1 cellular context compared by ENCODE assay signal in the genomic region with DNA sequence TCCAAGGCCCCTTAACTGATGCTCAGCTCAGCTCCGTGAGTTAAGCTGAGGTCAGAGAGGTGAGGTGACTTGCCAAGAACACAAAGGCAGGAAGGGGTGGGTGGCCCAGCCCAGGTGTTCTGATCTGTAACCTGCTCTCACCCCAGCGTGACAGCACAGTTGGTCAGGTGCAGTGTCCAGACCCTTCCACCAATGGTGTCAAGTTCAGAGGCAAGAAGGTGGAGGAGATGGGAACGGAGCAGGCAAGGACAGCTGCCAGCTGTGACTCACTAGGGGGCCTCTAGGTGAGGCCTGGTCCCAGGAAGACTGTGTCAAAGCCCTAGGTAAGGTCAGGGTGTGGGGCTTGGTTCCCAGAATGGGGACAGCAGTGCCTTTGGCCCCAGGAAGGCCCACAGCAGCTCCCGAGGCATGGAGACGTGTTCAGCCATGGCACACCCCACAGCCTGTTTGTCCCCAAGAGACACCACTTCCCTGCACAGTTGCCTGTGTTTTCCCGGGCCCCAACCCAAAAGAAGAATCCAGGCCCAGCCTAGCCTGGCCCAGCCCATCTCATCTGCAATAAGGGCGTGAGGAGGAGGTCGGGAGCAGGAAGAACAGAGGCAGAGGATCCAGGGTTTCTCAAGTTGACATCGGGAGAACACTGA.
TF ChIP-seq lines count a peak whose summit lies in the region.

No MANE protein-coding gene starts in this region.

TF ChIP-seq in IMR-90, 13 proteins besides CTCF, POLR2A, EP300 and RAD21:
- TF ChIP-seq SMC3 (IDR thresholded peaks at IDR 0.05; ENCODE audit: low read depth, low read length) (no peak), MAFK (IDR thresholded peaks at IDR 0.05; ENCODE audit: low read depth, low read length) (no peak), BHLHE40 (IDR thresholded peaks at IDR 0.05; ENCODE audit: low read depth, low read length) (no peak), RCOR1 (IDR thresholded peaks at IDR 0.05; ENCODE audit: insufficient replicate concordance, low read length) (no peak), CHD1 (IDR thresholded peaks at IDR 0.05; ENCODE audit: low read depth, low read length) (no peak), FOS (IDR thresholded peaks at IDR 0.05; ENCODE audit: low read depth, low read length) (no peak), RFX5 (IDR thresholded peaks at IDR 0.05; ENCODE audit: low read depth, low read length) (no peak), CEBPB (IDR thresholded peaks at IDR 0.05; ENCODE audit: low read depth, low read length) (no peak), NFE2L2 (IDR thresholded peaks at IDR 0.05; ENCODE audit: low read depth, low read length) (no peak)
- TF ChIP-seq, protein P1, sequence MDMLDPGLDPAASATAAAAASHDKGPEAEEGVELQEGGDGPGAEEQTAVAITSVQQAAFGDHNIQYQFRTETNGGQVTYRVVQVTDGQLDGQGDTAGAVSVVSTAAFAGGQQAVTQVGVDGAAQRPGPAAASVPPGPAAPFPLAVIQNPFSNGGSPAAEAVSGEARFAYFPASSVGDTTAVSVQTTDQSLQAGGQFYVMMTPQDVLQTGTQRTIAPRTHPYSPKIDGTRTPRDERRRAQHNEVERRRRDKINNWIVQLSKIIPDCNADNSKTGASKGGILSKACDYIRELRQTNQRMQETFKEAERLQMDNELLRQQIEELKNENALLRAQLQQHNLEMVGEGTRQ (IDR thresholded peaks at IDR 0.05; ENCODE audit: low read depth, low read length): no peak
TF ChIP-seq in IMR-90: peak in this region for 0.
